Comparison of ENCODE assay signal across 38 cellular contexts in the genomic region with DNA sequence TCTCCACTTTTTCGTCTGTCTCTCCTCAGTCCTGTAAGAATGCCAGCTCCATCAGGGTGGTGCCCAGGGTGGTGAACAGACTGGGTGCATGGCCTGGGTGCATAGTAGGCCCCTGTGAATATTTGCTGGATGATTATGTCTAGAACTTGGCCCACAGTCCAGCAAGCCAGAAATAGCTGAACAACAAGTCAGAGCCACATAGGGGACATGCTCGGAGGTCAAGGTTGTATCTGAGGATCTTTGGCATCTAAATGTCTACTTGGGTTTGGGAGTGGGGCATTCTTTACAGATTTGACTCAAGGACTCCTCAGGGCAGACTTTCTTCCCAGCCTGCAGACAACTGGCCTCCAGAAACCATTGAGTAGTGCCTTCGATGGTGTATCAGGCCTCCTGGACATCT. TPM values are rescaled to one million over a fixed set of nuclear protein-coding genes. Genes with fewer than 3 reads are reported as not detected.
"Had no signal": no experiment of that assay in that cellular context is flagged by ENCODE, and none has a peak within 500 bp of the region (broad histone marks: within the 10 kb centered on the region; RNA-seq: fewer than 3 reads in every experiment).

No MANE protein-coding gene starts in this region.

- H3K9me3 ChIP-seq: MG63 had no signal

- H3K27ac ChIP-seq: KMS-11 had no signal

- DNase-seq: Karpas-422, Kasumi-1, MG63, MM.1S, MV-4-11, NCI-H1092, NCI-H1092 treated with DMSO at 0.1 percent for 48 hours, NCI-H1105, NCI-H1105 treated with DMSO at 0.1 percent for 48 hours, NCI-H1417, NCI-H1417 treated with DMSO at 0.1 percent for 48 hours, NCI-H1436, NCI-H1436 treated with DMSO at 0.1 percent for 48 hours, NCI-H146, NCI-H1694, NCI-H1694 treated with DMSO at 0.1 percent for 48 hours, NCI-H187, NCI-H187 treated with DMSO at 0.1 percent for 48 hours, NCI-H1930, NCI-H2029, NCI-H2029 treated with DMSO at 0.1 percent for 48 hours, NCI-H2081, NCI-H2081 treated with DMSO at 0.1 percent for 48 hours, NCI-H2107, NCI-H2171, NCI-H2171 treated with DMSO at 0.1 percent for 48 hours, NCI-H2227 treated with DMSO at 0.1 percent for 48 hours, NCI-H226, NCI-H345, NCI-H446, NCI-H446 treated with DMSO at 0.1 percent for 48 hours, NCI-H510A, NCI-H510A treated with DMSO at 0.1 percent for 48 hours had no signal

- H3K4me3 ChIP-seq: MG63 had no signal

- H3K9ac ChIP-seq: KMS-11 had no signal

- H3K36me3 ChIP-seq: MG63 had no signal

- H3K4me2 ChIP-seq: KMS-11 had no signal

RNA-seq across cellular contexts. Expression of gene BPIFA3, which starts 18.1 kb away (rescaled TPM):
- total RNA-seq: LHCN-M2, M059J, MCF 10A, NCI-H460 had no signal

RNA-seq across cellular contexts. Expression of gene BPIFA2, which starts 31.1 kb away (rescaled TPM):
- total RNA-seq: LHCN-M2, M059J, MCF 10A, NCI-H460 had no signal

RNA-seq across cellular contexts. Expression of gene BPIFA1, which starts 36.8 kb away (rescaled TPM):
- total RNA-seq: LHCN-M2, M059J, MCF 10A, NCI-H460 had no signal
